9 cellular contexts compared by ENCODE assay signal in genomic region chr17:63834431-63835166, GRCh38. TPM values are rescaled to one million over a fixed set of nuclear protein-coding genes. Genes with fewer than 3 reads are reported as not detected.
A peak's percentile ranks its signal among the peaks of the same experiment; 100 is the strongest.
DNase-seq lines count a peak whose midpoint lies in the region; ATAC-seq, FAIRE-seq and TF ChIP-seq lines count a peak whose summit lies in the region.
"Had no signal": no experiment of that assay in that cellular context is flagged by ENCODE, and none has a peak within 500 bp of the region (broad histone marks: within the 10 kb centered on the region; RNA-seq: fewer than 3 reads in every experiment).

No MANE protein-coding gene starts in this region.

- H3K27ac Mint-ChIP-seq in T-helper 1 cell treated with Interleukin-12 subunit alpha and Interleukin-12 subunit beta and Interleukin-4 antibody, amounts not matched to agents 30 μg/mL and 1 μg/mL, for 36 hours = peak overlapping the region; percentile 55

- no peak overlapping the region for H3K9ac ChIP-seq in keratinocyte (ENCODE audit: control insufficient read depth, extremely low read depth, insufficient read depth, low read length)

- no peak overlapping the region for H2AFZ ChIP-seq in keratinocyte (ENCODE audit: control insufficient read depth, low read length)

- H3K36me3 Mint-ChIP-seq in T-helper 1 cell treated with Interleukin-12 subunit alpha and Interleukin-12 subunit beta and Interleukin-4 antibody, amounts not matched to agents 30 μg/mL and 1 μg/mL, for 36 hours (ENCODE audit: low read depth) = peaks cover 37% of the 10 kb centered on the region

- no peaks in the 10 kb centered on the region for H3K9me1 ChIP-seq in keratinocyte (ENCODE audit: control insufficient read depth, extremely low read depth, insufficient read depth, low read length)

- ATAC-seq in GM21786 (IDR thresholded peaks at IDR 0.05; ENCODE audit: unreplicated experiment) (peak; percentile 61), body of pancreas (no peak)

- H3K4me3 ChIP-seq in body of pancreas (no peak overlapping the region), keratinocyte (ENCODE audit: control insufficient read depth in 2 of 3, extremely low read depth in 1 of 3, insufficient read depth in 2 of 3, low read depth in 1 of 3, low read length in 3 of 3) (no peak overlapping the region), lower leg skin (ENCODE audit: low read depth, poor library complexity, severe bottlenecking) (no peak overlapping the region)

- H4K20me1 ChIP-seq in keratinocyte (ENCODE audit: control insufficient read depth, extremely low read depth, insufficient read depth, low read length) = peaks cover 11% of the 10 kb centered on the region

- H3K4me2 ChIP-seq in keratinocyte (ENCODE audit: control insufficient read depth, extremely low read depth, insufficient read depth, low read depth, low read length) = peak overlapping the region; percentile 20

- TF ChIP-seq POLR2A in body of pancreas (IDR thresholded peaks at IDR 0.05) = no peak
- TF ChIP-seq POLR2A in lower leg skin (IDR thresholded peaks at IDR 0.05) = no peak

- H3K27me3 ChIP-seq in body of pancreas (no peaks in the 10 kb centered on the region), keratinocyte (ENCODE audit: control insufficient read depth, extremely low read depth, insufficient read depth, low read length) (no peaks in the 10 kb centered on the region)

- dilution Hi-C loops in keratinocyte (cut with MboI; ENCODE audit: extremely low pct_ligation_motif_present, low sequenced_read_pairs) = no loop called here

- H3K9me3 ChIP-seq in body of pancreas = no peaks in the 10 kb centered on the region
- H3K9me3 ChIP-seq in keratinocyte (ENCODE audit: control insufficient read depth, low read depth, low read length) = no peaks in the 10 kb centered on the region

- no peaks in the 10 kb centered on the region for H3K9me3 Mint-ChIP-seq in T-helper 1 cell treated with Interleukin-12 subunit alpha and Interleukin-12 subunit beta and Interleukin-4 antibody, amounts not matched to agents 30 μg/mL and 1 μg/mL, for 36 hours

- WGBS in body of pancreas, 2 donors = 31 to 36% methylated on average over 9 to 13 of the region's 13 CpGs
- 27 to 30% methylated on average over 11 to 13 of the region's 13 CpGs for WGBS in lower leg skin, 2 donors

- H3K4me1 ChIP-seq in body of pancreas = peaks cover 43% of the 10 kb centered on the region
- H3K4me1 ChIP-seq in keratinocyte (ENCODE audit: control insufficient read depth, extremely low read depth, insufficient read depth, low read length) = peaks cover 32% of the 10 kb centered on the region

- H3K4me1 Mint-ChIP-seq in T-helper 1 cell treated with Interleukin-12 subunit alpha and Interleukin-12 subunit beta and Interleukin-4 antibody, amounts not matched to agents 30 μg/mL and 1 μg/mL, for 36 hours (ENCODE audit: low read depth) = peaks cover 36% of the 10 kb centered on the region

- peaks cover 11 to 43% of the 10 kb centered on the region in 2 donors for H3K36me3 ChIP-seq in body of pancreas (replicated peaks in 1 of 2; ENCODE audit: insufficient read depth in 1 of 2, low read depth in 2 of 2)
- peaks cover 57 to 61% of the 10 kb centered on the region in 2 experiments for H3K36me3 ChIP-seq in keratinocyte (ENCODE audit: control insufficient read depth in 2 of 2, extremely low read depth in 1 of 2, insufficient read depth in 2 of 2, low read length in 2 of 2)

- intact Hi-C loops in body of pancreas (cut with DNase I) (loop anchor here (10.0 kb wide), 1 partner anchor 60 kb away; the partner anchor contains the start of genes CCDC47 and DDX42), lower leg skin (cut with DNase I; ENCODE audit: low total_unique reads) (no loop called here)

- no peak overlapping the region for H3K4me3 Mint-ChIP-seq in T-helper 1 cell treated with Interleukin-12 subunit alpha and Interleukin-12 subunit beta and Interleukin-4 antibody, amounts not matched to agents 30 μg/mL and 1 μg/mL, for 36 hours

- TF ChIP-seq CTCF in body of pancreas (IDR thresholded peaks at IDR 0.05) (peak in 6 of 7 experiments; percentile 18 to 55 (median 38)), keratinocyte (optimal IDR thresholded peaks at IDR 0.05 in 1 of 3, IDR thresholded peaks at IDR 0.05 in 1 of 3, conservative IDR thresholded peaks at IDR 0.05 in 1 of 3; ENCODE audit: extremely low read depth in 1 of 3, insufficient read depth in 2 of 3, low read length in 3 of 3) (peak; percentile 81 to 88 (median 85)), lower leg skin (IDR thresholded peaks at IDR 0.05) (no peak)

- H3K27ac ChIP-seq in body of pancreas = peak overlapping the region in 1 of 4 donors; percentile 40
- H3K27ac ChIP-seq in keratinocyte (ENCODE audit: control insufficient read depth, insufficient read depth, low read length) = peak overlapping the region; percentile 13

- peaks cover 41% of the 10 kb centered on the region for H3K79me2 ChIP-seq in keratinocyte (ENCODE audit: control insufficient read depth, insufficient read depth, low read length)

- FAIRE-seq in keratinocyte (lab: Jason Lieb, UNC) = peak; percentile 79
- FAIRE-seq: frontal cortex had no signal

- DNase-seq in DMS53 (lab: John Stamatoyannopoulos, UW) (peak; percentile 89), NCI-H1105 (lab: John Stamatoyannopoulos, UW) (peak; percentile 46), body of pancreas (peak; percentile 53 to 77 (median 58)), keratinocyte (ENCODE audit: low read depth, low spot score) (peak; percentile 46), lower leg skin (ENCODE audit: low spot score in 2 of 2) (no peak)
- DNase-seq in stimulated activated CD8-positive, alpha-beta memory T cell treated with anti-CD3 and anti-CD28 coated beads, Interleukin-15, amount 100 ng/mL, for 48 hours (ENCODE audit: low read depth in 2 of 2) = peak; percentile 28 to 59

- H3K27me3 Mint-ChIP-seq in T-helper 1 cell treated with Interleukin-12 subunit alpha and Interleukin-12 subunit beta and Interleukin-4 antibody, amounts not matched to agents 30 μg/mL and 1 μg/mL, for 36 hours (ENCODE audit: low read depth) = no peaks in the 10 kb centered on the region

RNA-seq across cellular contexts. Expression of gene FTSJ3, which starts 7.1 kb away (rescaled TPM):
- total RNA-seq in body of pancreas (10 to 100 TPM; 22.7 to 30.9 TPM), lower leg skin (10 to 100 TPM; 28.4 to 76.8 (median 47.2) TPM)
- polyA plus RNA-seq in keratinocyte = 35.4 to 48.5 TPM (median 43.7 TPM) in 3 replicates
- polyA plus RNA-seq in keratinocyte (2011; ENCODE audit: low read depth) = 22.7 TPM
- 26.8 and 31.6 TPM in 2 replicates for polyA plus RNA-seq in keratinocyte (2011; cell fraction: cytosol; rRNA removed)
- polyA plus RNA-seq in keratinocyte (2011; cell fraction: nucleus; rRNA removed) = 65.6 and 77.0 TPM in 2 replicates
- 19.0 and 39.7 TPM in 2 replicates for polyA plus RNA-seq in keratinocyte (2012; ENCODE audit: low replicate concordance)
- 41.5 to 50.2 TPM (median 46.3 TPM) in 3 replicates for polyA minus RNA-seq in keratinocyte
- 18.6 TPM for polyA minus RNA-seq in keratinocyte (2011; cell fraction: cytosol; rRNA and poly(A)+ RNA removed)
- polyA minus RNA-seq in keratinocyte (2011; cell fraction: nucleus; rRNA and poly(A)+ RNA removed) = 45.5 and 50.7 TPM in 2 replicates

RNA-seq across cellular contexts. Expression of gene PSMC5, which starts 7.4 kb away (rescaled TPM):
- total RNA-seq in body of pancreas = 10 to 100 TPM; 55.0 to 59.4 TPM
- polyA plus RNA-seq in keratinocyte = 111 to 208 TPM (median 141 TPM) in 3 replicates
- 130 TPM for polyA plus RNA-seq in keratinocyte (2011; ENCODE audit: low read depth)
- 141 and 155 TPM in 2 replicates for polyA plus RNA-seq in keratinocyte (2011; cell fraction: cytosol; rRNA removed)
- 115 TPM in 2 replicates for polyA plus RNA-seq in keratinocyte (2011; cell fraction: nucleus; rRNA removed)
- 93.3 and 143 TPM in 2 replicates for polyA plus RNA-seq in keratinocyte (2012; ENCODE audit: low replicate concordance)
- 71.5 to 165 TPM (median 143 TPM) in 3 replicates for polyA minus RNA-seq in keratinocyte
- polyA minus RNA-seq in keratinocyte (2011; cell fraction: cytosol; rRNA and poly(A)+ RNA removed) = 100 TPM
- 36.1 and 56.9 TPM in 2 replicates for polyA minus RNA-seq in keratinocyte (2011; cell fraction: nucleus; rRNA and poly(A)+ RNA removed)
- 100 to 1,000 TPM in 1 of 4 donors, 10 to 100 TPM in 3; 68.9 to 126 (median 88.7) TPM for total RNA-seq in lower leg skin

RNA-seq across cellular contexts. Expression of gene SMARCD2, which starts 7.9 kb away (rescaled TPM):
- total RNA-seq in body of pancreas (10 to 100 TPM; 75.8 to 87.9 TPM), lower leg skin (100 to 1,000 TPM; 235 to 310 (median 272) TPM)
- polyA plus RNA-seq in keratinocyte = 80.3 to 99.8 TPM (median 86.3 TPM) in 3 replicates
- 40.3 TPM for polyA plus RNA-seq in keratinocyte (2011; ENCODE audit: low read depth)
- polyA plus RNA-seq in keratinocyte (2011; cell fraction: cytosol; rRNA removed) = 69.0 and 79.0 TPM in 2 replicates
- polyA plus RNA-seq in keratinocyte (2011; cell fraction: nucleus; rRNA removed) = 91.1 and 95.0 TPM in 2 replicates
- 70.5 and 75.3 TPM in 2 replicates for polyA plus RNA-seq in keratinocyte (2012; ENCODE audit: low replicate concordance)
- 113 to 179 TPM (median 177 TPM) in 3 replicates for polyA minus RNA-seq in keratinocyte
- 102 TPM for polyA minus RNA-seq in keratinocyte (2011; cell fraction: cytosol; rRNA and poly(A)+ RNA removed)
- 40.4 and 47.6 TPM in 2 replicates for polyA minus RNA-seq in keratinocyte (2011; cell fraction: nucleus; rRNA and poly(A)+ RNA removed)

RNA-seq across cellular contexts. Expression of gene CSH2, which starts 38.9 kb away (rescaled TPM):
- total RNA-seq in body of pancreas (not detected), lower leg skin (not detected)
- not detected in 3 replicates for polyA plus RNA-seq in keratinocyte
- not detected for polyA plus RNA-seq in keratinocyte (2011; ENCODE audit: low read depth)
- polyA plus RNA-seq in keratinocyte (2011; cell fraction: cytosol; rRNA removed) = not detected in 2 replicates
- not detected in 2 replicates for polyA plus RNA-seq in keratinocyte (2011; cell fraction: nucleus; rRNA removed)
- not detected in 2 replicates for polyA plus RNA-seq in keratinocyte (2012; ENCODE audit: low replicate concordance)
- polyA minus RNA-seq in keratinocyte = not detected in 3 replicates
- polyA minus RNA-seq in keratinocyte (2011; cell fraction: cytosol; rRNA and poly(A)+ RNA removed) = not detected
- not detected in 2 replicates for polyA minus RNA-seq in keratinocyte (2011; cell fraction: nucleus; rRNA and poly(A)+ RNA removed)
- total RNA-seq: frontal cortex had no signal

RNA-seq across cellular contexts. Expression of gene GH2, which starts 47.1 kb away (rescaled TPM):
- total RNA-seq in body of pancreas = not detected
- not detected in 3 replicates for polyA plus RNA-seq in keratinocyte
- not detected for polyA plus RNA-seq in keratinocyte (2011; ENCODE audit: low read depth)
- not detected in 2 replicates for polyA plus RNA-seq in keratinocyte (2011; cell fraction: cytosol; rRNA removed)
- polyA plus RNA-seq in keratinocyte (2011; cell fraction: nucleus; rRNA removed) = not detected in 2 replicates
- not detected in 2 replicates for polyA plus RNA-seq in keratinocyte (2012; ENCODE audit: low replicate concordance)
- polyA minus RNA-seq in keratinocyte = not detected in 3 replicates
- not detected for polyA minus RNA-seq in keratinocyte (2011; cell fraction: cytosol; rRNA and poly(A)+ RNA removed)
- not detected in 2 replicates for polyA minus RNA-seq in keratinocyte (2011; cell fraction: nucleus; rRNA and poly(A)+ RNA removed)
- not detected for total RNA-seq in lower leg skin
- total RNA-seq: frontal cortex had no signal

Comparison
In these comparisons a context has a peak if more than half of its experiments do, and no peak if none do; other contexts are left out.
1. DNase-seq: peak in DMS53 (single experiment), NCI-H1105 (single experiment), body of pancreas (4 of 4), keratinocyte (single experiment) and stimulated activated CD8-positive, alpha-beta memory T cell treated with anti-CD3 and anti-CD28 coated beads, Interleukin-15, amount 100 ng/mL, for 48 hours (2 of 2); none in lower leg skin (0 of 2).
2. CTCF ChIP-seq: peak in body of pancreas (6 of 7) and keratinocyte (3 of 3); none in lower leg skin (0 of 3).